8 cellular contexts compared by ENCODE assay signal in genomic region chr2:42095923-42096408, GRCh38. TPM values are rescaled to one million over a fixed set of nuclear protein-coding genes. Genes with fewer than 3 reads are reported as not detected.
DNase-seq lines count a peak whose midpoint lies in the region; ATAC-seq and FAIRE-seq lines count a peak whose summit lies in the region.

No MANE protein-coding gene starts in this region.

- ATAC-seq in right cardiac atrium (peak in 1 of 2 donors; percentile 54), HG03460 (IDR thresholded peaks at IDR 0.05; ENCODE audit: unreplicated experiment) (no peak), GM21723 (IDR thresholded peaks at IDR 0.05; ENCODE audit: unreplicated experiment) (no peak)

- 31% methylated on average over 2 of the region's 2 CpGs for WGBS in right cardiac atrium
- WGBS in small intestine, 3 donors: 36 to 40% (median 37%) methylated on average over 2 of the region's 2 CpGs

- no peak for DNase-seq in GM18507 (ENCODE audit: extremely low spot score, insufficient read length, low read depth)
- peak; percentile 74 for DNase-seq in NCI-H146 treated with DMSO at 0.1 percent for 48 hours (lab: John Stamatoyannopoulos, UW; ENCODE audit: unreplicated experiment)
- DNase-seq in T-helper 1 cell: peak; percentile 31 to 75 (median 59)
- DNase-seq in amniotic epithelial cell (ENCODE audit: low read depth): peak; percentile 66
- peak; percentile 67 to 90 (median 74) for DNase-seq in right cardiac atrium
- peak; percentile 78 for DNase-seq in small intestine

- H3K27me3 ChIP-seq in right cardiac atrium (ENCODE audit: control insufficient read depth, insufficient read depth) (no peaks in the 10 kb centered on the region), small intestine (ENCODE audit: control insufficient read depth in 2 of 2, insufficient read depth in 2 of 2, low read length in 2 of 2) (no peaks in the 10 kb centered on the region)

- no peaks in the 10 kb centered on the region for H3K36me3 ChIP-seq in small intestine (ENCODE audit: control insufficient read depth in 2 of 2, insufficient read depth in 2 of 2, low read length in 2 of 2)

- H3K4me1 ChIP-seq in right cardiac atrium (ENCODE audit: control insufficient read depth, insufficient read depth, low read length) (peaks cover 6% of the 10 kb centered on the region), small intestine (ENCODE audit: control insufficient read depth in 2 of 2, insufficient read depth in 1 of 2, low read depth in 1 of 2, low read length in 1 of 2) (no peaks in the 10 kb centered on the region)

- no peaks in the 10 kb centered on the region for H3K9me3 ChIP-seq in right cardiac atrium (ENCODE audit: control insufficient read depth, low read length)
- no peaks in the 10 kb centered on the region for H3K9me3 ChIP-seq in small intestine (ENCODE audit: control insufficient read depth, low read depth)

- H3K4me3 ChIP-seq in right cardiac atrium (ENCODE audit: low read length) (no peak overlapping the region), small intestine (ENCODE audit: low read depth in 1 of 2, low read length in 2 of 2) (no peak overlapping the region)

- FAIRE-seq in GM18507 (lab: Jason Lieb, UNC): peak; percentile 52
- no peak for FAIRE-seq in small intestine (lab: Jason Lieb, UNC)

- intact Hi-C loops in right cardiac atrium (cut with DNase I): loop anchor here (2.0 to 10.0 kb wide), 8 partner anchors 99 to 266 kb away; partner anchors contain the start of gene COX7A2L (in 1 of the 4)

- no peak overlapping the region for H3K27ac ChIP-seq in right cardiac atrium (ENCODE audit: low read length)
- no peak overlapping the region for H3K27ac ChIP-seq in small intestine (ENCODE audit: low read depth in 1 of 2, low read length in 1 of 2)

RNA-seq across cellular contexts. Expression of gene PKDCC, which starts 48.1 kb away (rescaled TPM):
- total RNA-seq in right cardiac atrium: 100 to 1,000 TPM in 3 of 4 donors, 10 to 100 TPM in 1; 92.2 to 189 (median 131) TPM
- polyA plus RNA-seq in right cardiac atrium (145 TPM), small intestine (100 to 1,000 TPM in 1 of 3 donors, 10 to 100 TPM in 1, 1 to 10 TPM in 1; 7.8 to 129 (median 13.8) TPM)
